ENCODE assay signal across 13 cellular contexts in genomic region chr16:59632266-59632855, GRCh38.
A peak's percentile ranks its signal among the peaks of the same experiment; 100 is the strongest.
DNase-seq lines count a peak whose midpoint lies in the region; ATAC-seq, FAIRE-seq and TF ChIP-seq lines count a peak whose summit lies in the region.
"Had no signal": no experiment of that assay in that cellular context is flagged by ENCODE, and none has a peak within 500 bp of the region (broad histone marks: within the 10 kb centered on the region; RNA-seq: fewer than 3 reads in every experiment).

No MANE protein-coding gene starts in this region.

- 0 out of 2 replicates have a peak overlapping the region, but pooled peaks have one; percentile 77 for H2AFZ ChIP-seq in H1 (ENCODE audit: low read length)

- POLR2A ChIA-PET in H1 (lab: Charles Lee; ENCODE audit: partially characterized antibody): no interaction called here
- POLR2A ChIA-PET in activated CD8-positive, alpha-beta T cell treated with anti-CD3 and anti-CD28 coated beads for 36 hours (lab: Charles Lee): no interaction called here

- no peaks in the 10 kb centered on the region for H3K9me3 Mint-ChIP-seq in activated CD8-positive, alpha-beta T cell treated with anti-CD3 and anti-CD28 coated beads for 36 hours
- H3K9me3 Mint-ChIP-seq in immature natural killer cell: peaks cover 4 to 29% (median 8%) of the 10 kb centered on the region in 6 donors

- no peak overlapping the region for H3K4ac ChIP-seq in H1 (replicated peaks; ENCODE audit: insufficient read length, low read depth, low read length)

- 60% methylated on average over 3 of the region's 3 CpGs; no CpG with 5 or more reads in 1 of the 2 experiments for WGBS in H1 (ENCODE audit: extremely low coverage in 1 of 2, insufficient coverage in 1 of 2, insufficient read length in 1 of 2, insufficient replicate concordance in 2 of 2, low coverage in 1 of 2, low lambda C conversion rate in 2 of 2, missing lambda C conversion rate in 1 of 2), 2 experiments

- TF ChIP-seq CTCF in AG10803 (conservative IDR thresholded peaks at IDR 0.05; ENCODE audit: low read length) (no peak), H1 (IDR thresholded peaks at IDR 0.05; ENCODE audit: control extremely low read depth in 1 of 3, insufficient read depth in 1 of 3, low read depth in 1 of 3, low read length in 3 of 3) (no peak)
- TF ChIP-seq CTCF in activated CD8-positive, alpha-beta T cell treated with anti-CD3 and anti-CD28 coated beads for 36 hours (IDR thresholded peaks at IDR 0.05): no peak

- H2AK5ac ChIP-seq in H1 (ENCODE audit: low read depth, low read length): no peak overlapping the region

- no peaks in the 10 kb centered on the region for H3K27me3 Mint-ChIP-seq in activated CD8-positive, alpha-beta T cell treated with anti-CD3 and anti-CD28 coated beads for 36 hours
- H3K27me3 Mint-ChIP-seq in immature natural killer cell (ENCODE audit: low read depth in 3 of 3): no peaks in the 10 kb centered on the region

- TF ChIP-seq POLR2A in H1 (IDR thresholded peaks at IDR 0.05; ENCODE audit: control extremely low read depth in 1 of 2, low read depth in 2 of 2, low read length in 2 of 2): no peak

- CTCF ChIA-PET in H1 (lab: Charles Lee; ENCODE audit: partially characterized antibody): interaction anchor here (0.6 to 0.9 kb wide), 2 partner anchors 39 to 56 kb away, joined by 3 to 4 read pairs; no protein-coding TSS in a partner anchor
- CTCF ChIA-PET in activated CD8-positive, alpha-beta T cell treated with anti-CD3 and anti-CD28 coated beads for 36 hours (lab: Charles Lee): no interaction called here

- H4K8ac ChIP-seq in H1 (ENCODE audit: extremely low read depth, insufficient read depth, low read length): no peak overlapping the region

- intact Hi-C loops in activated CD8-positive, alpha-beta T cell treated with anti-CD3 and anti-CD28 coated beads for 36 hours (cut with micrococcal nuclease): no loop called here

- H3K23ac ChIP-seq in H1 (ENCODE audit: insufficient read length): no peak overlapping the region

- H3K36me3 ChIP-seq in H1 (ENCODE audit: control insufficient read depth in 2 of 4, insufficient read depth in 4 of 4, low read length in 3 of 4): no peaks in the 10 kb centered on the region

- H2BK15ac ChIP-seq in H1 (ENCODE audit: low read length): no peak overlapping the region

- no peak overlapping the region for H3K27ac Mint-ChIP-seq in activated CD8-positive, alpha-beta T cell treated with anti-CD3 and anti-CD28 coated beads for 36 hours
- H3K27ac Mint-ChIP-seq in immature natural killer cell: no peak overlapping the region
- H3K27ac Mint-ChIP-seq: activated naive CD4-positive, alpha-beta T cell treated with anti-CD3 and anti-CD28 coated beads for 36 hours had no signal

- no peak for TF ChIP-seq RAD21 in H1 (IDR thresholded peaks at IDR 0.05 in 1 of 2, conservative IDR thresholded peaks at IDR 0.05 in 1 of 2; ENCODE audit: low read depth in 2 of 2, low read length in 2 of 2)

- H2BK12ac ChIP-seq in H1 (ENCODE audit: low read depth, low read length): no peak overlapping the region

- H3K4me3 Mint-ChIP-seq in activated CD8-positive, alpha-beta T cell treated with anti-CD3 and anti-CD28 coated beads for 36 hours: no peak overlapping the region
- H3K4me3 Mint-ChIP-seq in immature natural killer cell: no peak overlapping the region
- H3K4me3 Mint-ChIP-seq: activated naive CD4-positive, alpha-beta T cell treated with anti-CD3 and anti-CD28 coated beads for 36 hours had no signal

- H3K9ac ChIP-seq in H1 (replicated peaks in 1 of 4; ENCODE audit: extremely low read depth in 1 of 4, low read depth in 3 of 4, low read length in 3 of 4): no peak overlapping the region

- ATAC-seq in HG02973 (IDR thresholded peaks at IDR 0.05; ENCODE audit: unreplicated experiment) (no peak), HG03039 (IDR thresholded peaks at IDR 0.05; ENCODE audit: unreplicated experiment) (no peak)
- ATAC-seq in activated CD8-positive, alpha-beta T cell treated with anti-CD3 and anti-CD28 coated beads for 36 hours: no peak
- ATAC-seq: left colon had no signal

- H3K14ac ChIP-seq in H1 (ENCODE audit: insufficient read length): no peak overlapping the region

- FAIRE-seq in H1 (lab: Jason Lieb, UNC): no peak
- FAIRE-seq: colon, GM12891 had no signal

- H3K56ac ChIP-seq in H1 (replicated peaks; ENCODE audit: insufficient read length, low read depth, low read length): no peak overlapping the region

- H3K18ac ChIP-seq in H1 (ENCODE audit: extremely low read depth, low read length): no peak overlapping the region

- H3K9me3 ChIP-seq in H1 (ENCODE audit: insufficient read depth in 2 of 2, low read depth in 1 of 2, low read length in 1 of 2): no peaks in the 10 kb centered on the region

- no peak overlapping the region for H4K5ac ChIP-seq in H1 (ENCODE audit: insufficient read length, low read depth, low read length)

- no peaks in the 10 kb centered on the region for H3K23me2 ChIP-seq in H1 (ENCODE audit: low read depth, low read length)

- H2BK120ac ChIP-seq in H1 (replicated peaks; ENCODE audit: low read depth, low read length): no peak overlapping the region

- no peak overlapping the region for H3K4me3 ChIP-seq in AG10803 (ENCODE audit: low read length)
- no peak overlapping the region for H3K4me3 ChIP-seq in H1 (ENCODE audit: extremely low read depth in 1 of 4, insufficient read depth in 2 of 4, low read depth in 3 of 4, low read length in 4 of 4)

- no peak overlapping the region for H2BK20ac ChIP-seq in H1 (ENCODE audit: low read length)

- no peak overlapping the region for H2BK5ac ChIP-seq in H1 (ENCODE audit: low read depth, low read length)

- H4K20me1 ChIP-seq in H1 (replicated peaks in 1 of 2; ENCODE audit: control insufficient read depth in 1 of 2, insufficient read depth in 2 of 2, low read length in 2 of 2): no peaks in the 10 kb centered on the region

- no peaks in the 10 kb centered on the region for H3K27me3 ChIP-seq in H1 (replicated peaks in 1 of 4; ENCODE audit: control insufficient read depth in 3 of 4, extremely low read depth in 1 of 4, insufficient read depth in 3 of 4, low read length in 3 of 4)

- H3K79me1 ChIP-seq in H1 (ENCODE audit: low read depth, low read length): no peaks in the 10 kb centered on the region

- no peak for TF ChIP-seq EP300 in H1 (IDR thresholded peaks at IDR 0.05; ENCODE audit: borderline replicate concordance in 1 of 2, low read depth in 2 of 2, low read length in 2 of 2)

- no peaks in the 10 kb centered on the region for H3K4me1 ChIP-seq in H1 (replicated peaks in 1 of 4; ENCODE audit: control insufficient read depth in 3 of 4, insufficient read depth in 4 of 4, low read length in 3 of 4)

- H3K36me3 Mint-ChIP-seq in activated CD8-positive, alpha-beta T cell treated with anti-CD3 and anti-CD28 coated beads for 36 hours (ENCODE audit: low read depth): no peaks in the 10 kb centered on the region
- no peaks in the 10 kb centered on the region for H3K36me3 Mint-ChIP-seq in immature natural killer cell

- no peak overlapping the region for H4K91ac ChIP-seq in H1 (replicated peaks; ENCODE audit: insufficient read length, low read length)

- H3K4me1 Mint-ChIP-seq in activated CD8-positive, alpha-beta T cell treated with anti-CD3 and anti-CD28 coated beads for 36 hours (ENCODE audit: low read depth): no peaks in the 10 kb centered on the region
- no peaks in the 10 kb centered on the region for H3K4me1 Mint-ChIP-seq in immature natural killer cell

- H3K4me2 ChIP-seq in H1 (ENCODE audit: insufficient read depth in 1 of 2, low read depth in 2 of 2, low read length in 2 of 2): no peak overlapping the region

- no peaks in the 10 kb centered on the region for H3K79me2 ChIP-seq in H1 (ENCODE audit: control insufficient read depth in 1 of 2, insufficient read depth in 2 of 2, low read length in 2 of 2)

- H3K27ac ChIP-seq in H1 (ENCODE audit: low read depth, low read length): no peak overlapping the region

- DNase-seq in AG10803 (ENCODE audit: low read depth): peak; percentile 66
- peak; percentile 53 for DNase-seq in OCI-M2 (lab: John Stamatoyannopoulos, UW; ENCODE audit: unreplicated experiment)
- DNase-seq in H1 (ENCODE audit: low read depth in 1 of 2, low spot score in 2 of 2): no peak
- peak; percentile 69 for DNase-seq in myocyte (ENCODE audit: low read depth)
- DNase-seq in activated CD8-positive, alpha-beta T cell treated with anti-CD3 and anti-CD28 coated beads for 36 hours: no peak
- DNase-seq in immature natural killer cell: no peak
- DNase-seq: activated naive CD4-positive, alpha-beta T cell treated with anti-CD3 and anti-CD28 coated beads for 36 hours; left colon; NCI-H446 treated with DMSO at 0.1 percent for 48 hours had no signal

TF ChIP-seq in H1, 55 proteins besides CTCF, POLR2A, EP300 and RAD21:
- no peak for TF ChIP-seq CBX5 (IDR thresholded peaks at IDR 0.05; ENCODE audit: low read depth, low read length)
- TF ChIP-seq MAX (IDR thresholded peaks at IDR 0.05): no peak
- TF ChIP-seq TCF12 (IDR thresholded peaks at IDR 0.05; ENCODE audit: low read depth, low read length): no peak
- no peak for TF ChIP-seq GTF2F1 (IDR thresholded peaks at IDR 0.05; ENCODE audit: borderline replicate concordance, low read depth, low read length)
- TF ChIP-seq PHF8 (conservative IDR thresholded peaks at IDR 0.05; ENCODE audit: low read depth, low read length): no peak
- TF ChIP-seq BCL11A (IDR thresholded peaks at IDR 0.05; ENCODE audit: low read depth in 2 of 2, low read length in 2 of 2): no peak
- no peak for TF ChIP-seq RXRA (IDR thresholded peaks at IDR 0.05; ENCODE audit: insufficient read depth, low read depth, low read length)
- no peak for TF ChIP-seq HDAC6 (IDR thresholded peaks at IDR 0.05; ENCODE audit: low read depth, low read length)
- no peak for TF ChIP-seq JUN (IDR thresholded peaks at IDR 0.05; ENCODE audit: low read depth, low read length)
- TF ChIP-seq SRF (IDR thresholded peaks at IDR 0.05; ENCODE audit: low read depth, low read length): no peak
- TF ChIP-seq RFX5 (IDR thresholded peaks at IDR 0.05; ENCODE audit: borderline replicate concordance, low read depth, low read length): no peak

Comparison
In these comparisons a context has a peak if more than half of its experiments do, and no peak if none do; other contexts are left out.
1. DNase-seq: peak in AG10803 (single experiment), OCI-M2 (single experiment) and myocyte (single experiment); none in H1 (0 of 2), activated CD8-positive, alpha-beta T cell treated with anti-CD3 and anti-CD28 coated beads for 36 hours (single experiment) and immature natural killer cell (0 of 3).